In genomic region chr12:123713398-123714301, GRCh38 we compare ENCODE assay signal across 8 cellular contexts. TPM values are rescaled to one million over a fixed set of nuclear protein-coding genes. Genes with fewer than 3 reads are reported as not detected.
DNase-seq lines count a peak whose midpoint lies in the region; TF ChIP-seq lines count a peak whose summit lies in the region.

No MANE protein-coding gene starts in this region.

- H3K9me3 ChIP-seq in adipocyte (ENCODE audit: control insufficient read depth, low read length) (no peaks in the 10 kb centered on the region), suprapubic skin (no peaks in the 10 kb centered on the region)

- peak overlapping the region; percentile 93 for H3K4me3 ChIP-seq in adipocyte (ENCODE audit: low read length)
- peak overlapping the region; percentile 99 for H3K4me3 ChIP-seq in suprapubic skin

- peak overlapping the region; percentile 94 for H3K9ac ChIP-seq in adipocyte (ENCODE audit: low read length)

- no peak for TF ChIP-seq CTCF in suprapubic skin (IDR thresholded peaks at IDR 0.05)

- DNase-seq in DMS 273 (lab: John Stamatoyannopoulos, UW; ENCODE audit: unreplicated experiment) = peak; percentile 9
- DNase-seq in DMS 273 treated with DMSO at 0.1 percent for 48 hours (lab: John Stamatoyannopoulos, UW) = no peak
- peak; percentile 28 for DNase-seq in KBM-7
- no peak for DNase-seq in adipocyte (ENCODE audit: low read depth)
- DNase-seq in left kidney (ENCODE audit: low read depth, low spot score) = peak; percentile 14
- DNase-seq in suprapubic skin (ENCODE audit: low spot score in 2 of 2) = no peak
- DNase-seq in globus pallidus (ENCODE audit: low spot score) = no peak
- DNase-seq in H4 (ENCODE audit: low spot score) = no peak

- no peak for TF ChIP-seq POLR2A in suprapubic skin (IDR thresholded peaks at IDR 0.05)

- TF ChIP-seq EP300 in suprapubic skin (IDR thresholded peaks at IDR 0.05) = no peak

- in situ Hi-C loops in KBM-7 (cut with MboI; ENCODE audit: low pct_unique_long_range_greater_than_20kb, low sequenced_read_pairs) = no loop called here

- peaks cover under 1% of the 10 kb centered on the region for H3K36me3 ChIP-seq in adipocyte (ENCODE audit: control insufficient read depth, insufficient read depth, low read length, severe bottlenecking)
- no peaks in the 10 kb centered on the region for H3K36me3 ChIP-seq in suprapubic skin

- WGBS in suprapubic skin = 40% methylated on average over 12 of the region's 13 CpGs

- no peaks in the 10 kb centered on the region for H3K27me3 ChIP-seq in adipocyte (replicated peaks; ENCODE audit: control insufficient read depth, insufficient read depth, low read length)
- H3K27me3 ChIP-seq in suprapubic skin = no peaks in the 10 kb centered on the region

- peak overlapping the region; percentile 81 for H3K27ac ChIP-seq in suprapubic skin

- H3K4me1 ChIP-seq in adipocyte (ENCODE audit: control insufficient read depth, insufficient read depth, low read length) = peaks cover 14% of the 10 kb centered on the region
- H3K4me1 ChIP-seq in suprapubic skin = peaks cover 22% of the 10 kb centered on the region

RNA-seq across cellular contexts. Expression of gene ATP6V0A2, which starts 1.5 kb away (rescaled TPM):
- 10 to 100 TPM; 30.0 to 64.4 (median 37.9) TPM for total RNA-seq in suprapubic skin
- total RNA-seq in H4 (2014; rRNA removed; shearing (Covaris generic)) = 15.9 and 20.5 TPM in 2 replicates

RNA-seq across cellular contexts. Expression of gene TCTN2, which starts 42.7 kb away (rescaled TPM):
- 10 to 100 TPM; 10.2 to 31.9 (median 16.0) TPM for total RNA-seq in suprapubic skin
- total RNA-seq in H4 (2014; rRNA removed; shearing (Covaris generic)) = 7.2 and 15.0 TPM in 2 replicates

RNA-seq across cellular contexts. Expression of gene DNAH10, which starts 48.5 kb away (rescaled TPM):
- total RNA-seq in suprapubic skin = 1 to 10 TPM in 1 of 4 donors, under 1 TPM in 2, not detected in 1; 0.13 to 1.2 (median 0.19) TPM
- total RNA-seq in H4 (2014; rRNA removed; shearing (Covaris generic)) = 0.02 and 0.17 TPM in 2 replicates

Comparison
In these comparisons a context has a peak if more than half of its experiments do, and no peak if none do; other contexts are left out.
1. DNase-seq: peak in DMS 273 (single experiment), KBM-7 (single experiment) and left kidney (single experiment); none in DMS 273 treated with DMSO at 0.1 percent for 48 hours (single experiment), adipocyte (single experiment), suprapubic skin (0 of 2), globus pallidus (single experiment) and H4 (single experiment).